32 cellular contexts compared by ENCODE assay signal in the genomic region with DNA sequence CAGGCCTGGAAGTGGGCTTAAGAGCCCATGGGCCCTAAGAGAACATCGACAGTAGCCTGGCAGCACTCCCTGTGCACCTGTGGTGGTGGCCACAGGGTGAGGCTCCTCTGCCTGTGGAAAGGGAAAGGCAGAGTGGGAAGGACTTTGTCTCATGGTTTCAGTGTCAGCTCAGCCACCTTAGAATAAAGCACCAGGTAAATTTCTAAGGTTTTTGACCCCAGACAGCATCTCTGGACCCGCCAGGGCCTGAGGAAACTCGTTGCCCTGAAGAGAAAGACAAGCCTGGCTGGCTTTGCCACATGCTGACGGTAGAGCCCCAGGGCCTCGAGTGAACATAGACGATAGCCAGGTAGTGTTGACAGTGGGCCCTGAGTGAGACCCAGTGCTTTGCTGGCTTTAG. TPM values are rescaled to one million over a fixed set of nuclear protein-coding genes. Genes with fewer than 3 reads are reported as not detected.
"Had no signal": no experiment of that assay in that cellular context is flagged by ENCODE, and none has a peak within 500 bp of the region (broad histone marks: within the 10 kb centered on the region; RNA-seq: fewer than 3 reads in every experiment).

No MANE protein-coding gene starts in this region.

- H3K27ac Mint-ChIP-seq: activated CD4-positive, alpha-beta T cell treated with anti-CD3 and anti-CD28 coated beads, Interleukin-2, amount 10 ng/mL, durations not matched to agents 7 days and 5 days; activated CD8-positive, alpha-beta memory T cell treated with anti-CD3 and anti-CD28 coated beads, Interleukin-2, amount 10 ng/mL, durations not matched to agents 7 days and 5 days; activated T-helper 17 cell treated with anti-CD3 and anti-CD28 coated beads, Interleukin-2, amount 50 U/mL, for 72 hours; T-helper 17 cell had no signal

- H3K4me3 Mint-ChIP-seq: activated CD4-positive, alpha-beta T cell treated with anti-CD3 and anti-CD28 coated beads, Interleukin-2, amount 10 ng/mL, durations not matched to agents 7 days and 5 days; activated CD8-positive, alpha-beta memory T cell treated with anti-CD3 and anti-CD28 coated beads, Interleukin-2, amount 10 ng/mL, durations not matched to agents 7 days and 5 days; activated T-cell treated with anti-CD3 and anti-CD28 coated beads, Interleukin-2, amount 50 U/mL, for 4 hours; activated T-helper 17 cell treated with anti-CD3 and anti-CD28 coated beads, Interleukin-2, amount 50 U/mL, for 72 hours; T-helper 17 cell had no signal

- H3K27me3 Mint-ChIP-seq: activated CD4-positive, alpha-beta T cell treated with anti-CD3 and anti-CD28 coated beads, Interleukin-2, amount 10 ng/mL, durations not matched to agents 7 days and 5 days; activated T-helper 17 cell treated with anti-CD3 and anti-CD28 coated beads, Interleukin-2, amount 50 U/mL, for 72 hours; T-helper 17 cell had no signal

- H3K4me1 ChIP-seq: ascending aorta, SJSA1 had no signal

- H3K36me3 Mint-ChIP-seq: activated CD8-positive, alpha-beta memory T cell treated with anti-CD3 and anti-CD28 coated beads, Interleukin-2, amount 10 ng/mL, durations not matched to agents 7 days and 5 days had no signal

- H3K9me3 Mint-ChIP-seq: activated CD4-positive, alpha-beta T cell treated with anti-CD3 and anti-CD28 coated beads, Interleukin-2, amount 10 ng/mL, durations not matched to agents 7 days and 5 days; activated T-cell treated with anti-CD3 and anti-CD28 coated beads, Interleukin-2, amount 50 U/mL, for 4 hours; activated T-helper 17 cell treated with anti-CD3 and anti-CD28 coated beads, Interleukin-2, amount 50 U/mL, for 72 hours had no signal

- H3K36me3 ChIP-seq: ascending aorta, MG63, SJSA1 had no signal

- H3K27ac ChIP-seq: ascending aorta, body of pancreas, RWPE1, SJSA1 had no signal

- H3K9me3 ChIP-seq: ascending aorta, body of pancreas, MG63, SJSA1 had no signal

- DNase-seq: activated CD4-positive, alpha-beta T cell treated with anti-CD3 and anti-CD28 coated beads, Interleukin-2, amount 10 ng/mL, durations not matched to agents 7 days and 5 days; activated CD4-positive, CD25-positive, alpha-beta regulatory T cell; activated CD8-positive, alpha-beta memory T cell treated with anti-CD3 and anti-CD28 coated beads, Interleukin-2, amount 10 ng/mL, durations not matched to agents 7 days and 5 days; activated naive CD4-positive, alpha-beta T cell treated with anti-CD3 and anti-CD28 coated beads, Interleukin-2, amount 50 U/mL, for 16 hours; activated T-cell treated with anti-CD3 and anti-CD28 coated beads, Interleukin-2, amount 50 U/mL, for 4 hours; amniotic stem cell; central memory CD4-positive, alpha-beta T cell; MG63; MV-4-11; NCI-H1092 treated with DMSO at 0.1 percent for 48 hours; NCI-H1417 treated with DMSO at 0.1 percent for 48 hours; NCI-H1694; NCI-H2029; NCI-H2107; NCI-H2171 treated with DMSO at 0.1 percent for 48 hours; NCI-H226; NCI-H526 treated with DMSO at 0.1 percent for 48 hours; NCI-H82; OCI-M1; SHP77; SW 1271; T-helper 17 cell; T-helper 9 cell had no signal

- H3K27me3 ChIP-seq: ascending aorta, body of pancreas, MG63, SJSA1 had no signal

- ATAC-seq: activated CD8-positive, alpha-beta memory T cell treated with anti-CD3 and anti-CD28 coated beads, Interleukin-2, amount 10 ng/mL, durations not matched to agents 7 days and 5 days; activated T-cell treated with anti-CD3 and anti-CD28 coated beads, Interleukin-2, amount 50 U/mL, for 4 hours; activated T-helper 17 cell treated with anti-CD3 and anti-CD28 coated beads, Interleukin-2, amount 50 U/mL, for 72 hours; body of pancreas; Panc1; SK-N-SH treated with all-trans-retinoic acid at 6 μM for 48 hours; T-helper 17 cell had no signal

- H3K4me3 ChIP-seq: ascending aorta, body of pancreas, MG63, SJSA1 had no signal

RNA-seq across cellular contexts. Expression of a gene that starts 22.1 kb away (rescaled TPM):
- total RNA-seq: activated CD4-positive, alpha-beta T cell treated with anti-CD3 and anti-CD28 coated beads, Interleukin-2, amount 10 ng/mL, durations not matched to agents 7 days and 5 days; activated CD8-positive, alpha-beta memory T cell treated with anti-CD3 and anti-CD28 coated beads, Interleukin-2, amount 10 ng/mL, durations not matched to agents 7 days and 5 days; activated T-cell treated with anti-CD3 and anti-CD28 coated beads, Interleukin-2, amount 50 U/mL, for 4 hours; ascending aorta; body of pancreas; bronchial epithelial cell; NCI-H460; SJSA1 had no signal
